ENCODE assay signal across 1 cellular context in the genomic region with DNA sequence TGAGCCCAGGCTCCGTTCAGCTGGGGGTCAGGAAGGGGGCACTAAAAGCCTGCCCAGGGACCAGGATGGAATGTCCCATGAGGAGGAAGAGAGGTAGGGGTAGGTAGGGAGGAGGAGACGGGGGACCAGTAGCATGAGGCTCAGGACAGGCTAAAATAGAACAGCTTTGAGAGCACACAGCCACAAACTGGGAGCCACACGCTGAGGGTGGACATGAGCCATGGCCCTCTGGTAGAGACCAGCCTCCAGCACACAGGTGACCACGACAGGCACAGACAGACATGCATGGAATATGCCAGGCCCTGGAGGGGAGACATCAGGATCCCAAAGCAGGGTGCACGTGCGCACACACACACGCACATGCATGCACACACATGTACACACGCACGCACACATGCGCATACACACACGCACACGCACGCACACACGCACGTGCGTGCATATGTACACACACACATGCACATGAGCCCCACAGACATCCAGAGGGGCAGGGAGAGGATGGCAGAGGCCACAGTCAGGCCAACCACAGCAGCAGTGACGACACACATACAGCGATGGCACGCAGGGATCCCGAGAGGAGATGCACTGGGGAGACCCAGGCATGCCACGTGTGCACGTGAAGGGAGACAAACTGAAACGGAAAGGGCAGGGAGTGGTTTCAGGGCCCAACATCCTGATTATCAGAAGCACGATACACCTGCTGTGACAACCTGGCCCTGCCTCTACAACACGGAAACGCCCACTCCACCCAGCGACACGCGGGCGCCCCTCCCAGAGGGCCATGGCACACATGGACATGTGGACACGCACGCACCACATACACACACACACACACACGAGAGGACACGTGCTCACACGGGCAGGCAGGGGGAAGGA.
TF ChIP-seq lines count a peak whose summit lies in the region.

No MANE protein-coding gene starts in this region.

TF ChIP-seq in GM12878, 131 proteins besides CTCF, POLR2A, EP300 and RAD21:
- TF ChIP-seq BHLHE40 (IDR thresholded peaks at IDR 0.05; ENCODE audit: borderline replicate concordance in 1 of 2, low read depth in 2 of 2, low read length in 1 of 2), result 0 out of 4 replicates have a peak, but pooled peaks of 1 of the 2 experiments have one; percentile 5
- no peak for TF ChIP-seq TCF7 (IDR thresholded peaks at IDR 0.05; ENCODE audit: borderline replicate concordance)
- TF ChIP-seq, protein P1, sequence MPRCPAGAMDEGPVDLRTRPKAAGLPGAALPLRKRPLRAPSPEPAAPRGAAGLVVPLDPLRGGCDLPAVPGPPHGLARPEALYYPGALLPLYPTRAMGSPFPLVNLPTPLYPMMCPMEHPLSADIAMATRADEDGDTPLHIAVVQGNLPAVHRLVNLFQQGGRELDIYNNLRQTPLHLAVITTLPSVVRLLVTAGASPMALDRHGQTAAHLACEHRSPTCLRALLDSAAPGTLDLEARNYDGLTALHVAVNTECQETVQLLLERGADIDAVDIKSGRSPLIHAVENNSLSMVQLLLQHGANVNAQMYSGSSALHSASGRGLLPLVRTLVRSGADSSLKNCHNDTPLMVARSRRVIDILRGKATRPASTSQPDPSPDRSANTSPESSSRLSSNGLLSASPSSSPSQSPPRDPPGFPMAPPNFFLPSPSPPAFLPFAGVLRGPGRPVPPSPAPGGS (IDR thresholded peaks at IDR 0.05; ENCODE audit: borderline replicate concordance, insufficient read depth, low read depth, low read length, poor library complexity, severe bottlenecking), result peak; percentile 95
- no peak for TF ChIP-seq CBFB (IDR thresholded peaks at IDR 0.05; ENCODE audit: low read depth)
- no peak for TF ChIP-seq SIX5 (IDR thresholded peaks at IDR 0.05; ENCODE audit: low read depth, low read length, severe bottlenecking)
- peak; percentile 76; the same call in 1 of the 2 replicates for TF ChIP-seq TCF3 (IDR thresholded peaks at IDR 0.05; ENCODE audit: borderline replicate concordance, insufficient read depth, low read depth, low read length)
- no peak for TF ChIP-seq BACH1 (IDR thresholded peaks at IDR 0.05; ENCODE audit: borderline replicate concordance)
- no peak for TF ChIP-seq RAD51 (IDR thresholded peaks at IDR 0.05)
- TF ChIP-seq TCF12 (IDR thresholded peaks at IDR 0.05; ENCODE audit: low read depth, low read length), result no peak
- no peak for TF ChIP-seq CBX3 (IDR thresholded peaks at IDR 0.05; ENCODE audit: borderline replicate concordance, low read depth)
